ENCODE assay signal across 27 cellular contexts in genomic region chr7:26417911-26418413, GRCh38.
A peak's percentile ranks its signal among the peaks of the same experiment; 100 is the strongest.
DNase-seq lines count a peak whose midpoint lies in the region; ATAC-seq and TF ChIP-seq lines count a peak whose summit lies in the region.
"Had no signal": no experiment of that assay in that cellular context is flagged by ENCODE, and none has a peak within 500 bp of the region (broad histone marks: within the 10 kb centered on the region; RNA-seq: fewer than 3 reads in every experiment).

No MANE protein-coding gene starts in this region.

- DNase-seq in CMK (ENCODE audit: low read depth) (peak; percentile 55), PC-9 (no peak), fibroblast of pulmonary artery (ENCODE audit: low read depth) (peak; percentile 3), nephron progenitor cell (no peak), NCI-H1048 (lab: John Stamatoyannopoulos, UW) (no peak), left lobe of liver (ENCODE audit: low spot score) (no peak), amygdala (lab: John Stamatoyannopoulos, UW) (no peak)
- DNase-seq: activated CD4-positive, alpha-beta T cell treated with anti-CD3 and anti-CD28 coated beads, Interleukin-2, amount 10 ng/mL, durations not matched to agents 7 days and 5 days; effector CD4-positive, alpha-beta T cell; H9; Karpas-422; naive thymus-derived CD4-positive, alpha-beta T cell; NCI-H1092 treated with DMSO at 0.1 percent for 48 hours; NCI-H2029; NCI-H345; stimulated activated CD4-positive, alpha-beta T cell treated with anti-CD3 and anti-CD28 coated beads, Interleukin-1b, Interleukin-23, amount 100 ng/mL, for 48 hours; T-helper 1 cell had no signal

- intact Hi-C loops in PC-9 (cut with micrococcal nuclease; ENCODE audit: unreplicated experiment), result no loop called here

- H3K36me3 ChIP-seq in PC-9 (ENCODE audit: low read depth), result no peaks in the 10 kb centered on the region
- H3K36me3 ChIP-seq: BLaER1 treated with 17β-estradiol and CSF1 and Interleukin-3, amounts not matched to agents 10 nM and 100 nM; SJSA1 had no signal

- POLR2A ChIA-PET in PC-9 (lab: Charles Lee; ENCODE audit: unreplicated experiment), result no interaction called here

- H3K4me1 Mint-ChIP-seq in nephron progenitor cell, result peaks cover 56% of the 10 kb centered on the region
- H3K4me1 Mint-ChIP-seq: activated CD4-positive, alpha-beta T cell treated with anti-CD3 and anti-CD28 coated beads, Interleukin-2, amount 10 ng/mL, durations not matched to agents 7 days and 5 days; activated T-helper 17 cell treated with anti-CD3 and anti-CD28 coated beads, Interleukin-2, amount 50 U/mL, for 72 hours; naive thymus-derived CD4-positive, alpha-beta T cell; stimulated activated effector memory CD8-positive, alpha-beta T cell treated with anti-CD3 and anti-CD28 coated beads, Interleukin-12 subunit alpha, Interleukin-12 subunit beta, amount 100 ng/mL, for 72 hours had no signal

- ATAC-seq in left lobe of liver (no peak), GM21619 (IDR thresholded peaks at IDR 0.05; ENCODE audit: unreplicated experiment) (no peak)
- ATAC-seq: activated naive CD4-positive, alpha-beta T cell treated with anti-CD3 and anti-CD28 coated beads, Interleukin-2, amount 50 U/mL, for 72 hours; activated T-helper 17 cell treated with anti-CD3 and anti-CD28 coated beads, Interleukin-2, amount 50 U/mL, for 72 hours; esophagus mucosa; naive thymus-derived CD4-positive, alpha-beta T cell; stimulated activated effector memory CD8-positive, alpha-beta T cell treated with anti-CD3 and anti-CD28 coated beads, Interleukin-12 subunit alpha, Interleukin-12 subunit beta, amount 100 ng/mL, for 72 hours had no signal

- H3K36me3 Mint-ChIP-seq in nephron progenitor cell (ENCODE audit: low read depth), result peaks cover 5% of the 10 kb centered on the region
- H3K36me3 Mint-ChIP-seq: activated naive CD4-positive, alpha-beta T cell treated with anti-CD3 and anti-CD28 coated beads, Interleukin-2, amount 50 U/mL, for 72 hours; memory B cell; naive thymus-derived CD4-positive, alpha-beta T cell; stimulated activated effector memory CD8-positive, alpha-beta T cell treated with anti-CD3 and anti-CD28 coated beads, Interleukin-12 subunit alpha, Interleukin-12 subunit beta, amount 100 ng/mL, for 72 hours had no signal

- H3K27me3 Mint-ChIP-seq in nephron progenitor cell (ENCODE audit: low read depth, poor library complexity), result no peaks in the 10 kb centered on the region

- H3K9me2 ChIP-seq in PC-9 (ENCODE audit: insufficient read depth), result no peaks in the 10 kb centered on the region

- H3K9me3 ChIP-seq in PC-9 (ENCODE audit: insufficient read depth, low read depth), result 0 out of 2 replicates have a peak, but pooled peaks cover 4% of the 10 kb centered on the region
- H3K9me3 ChIP-seq: BLaER1 treated with 17β-estradiol and CSF1 and Interleukin-3, amounts not matched to agents 10 nM and 100 nM; SJSA1 had no signal

- H3K27me3 ChIP-seq in PC-9 (ENCODE audit: insufficient read depth, low read depth), result no peaks in the 10 kb centered on the region
- H3K27me3 ChIP-seq: BLaER1 treated with 17β-estradiol and CSF1 and Interleukin-3, amounts not matched to agents 10 nM and 100 nM had no signal

- 0 out of 2 replicates have a peak overlapping the region, but pooled peaks have one; percentile 2 for H3K4me2 ChIP-seq in PC-9
- H3K4me2 ChIP-seq: BLaER1 treated with 17β-estradiol and CSF1 and Interleukin-3, amounts not matched to agents 10 nM and 100 nM had no signal

- no TSS peak for BruUV-seq in PC-9 (replicated peaks; lab: Mats Ljungman, UMichigan)

- no peak overlapping the region for H3K27ac ChIP-seq in PC-9
- H3K27ac ChIP-seq: BLaER1 treated with 17β-estradiol and CSF1 and Interleukin-3, amounts not matched to agents 10 nM and 100 nM; parathyroid adenoma; SJSA1; VCaP had no signal

- no peak overlapping the region for H3K4me3 ChIP-seq in PC-9
- H3K4me3 ChIP-seq in fibroblast of pulmonary artery (replicated peaks; ENCODE audit: low read depth, low read length), result no peak overlapping the region
- H3K4me3 ChIP-seq: BLaER1 treated with 17β-estradiol and CSF1 and Interleukin-3, amounts not matched to agents 10 nM and 100 nM; SJSA1 had no signal

- peaks cover 13% of the 10 kb centered on the region for H3K4me1 ChIP-seq in PC-9 (replicated peaks; ENCODE audit: insufficient read depth)
- H3K4me1 ChIP-seq: parathyroid adenoma, SJSA1 had no signal

- CTCF ChIA-PET in PC-9 (lab: Charles Lee), result no interaction called here

- H4K20me1 ChIP-seq in PC-9 (ENCODE audit: insufficient read depth), result no peaks in the 10 kb centered on the region
- H4K20me1 ChIP-seq: BLaER1 treated with 17β-estradiol and CSF1 and Interleukin-3, amounts not matched to agents 10 nM and 100 nM had no signal

- H3F3A ChIP-seq in PC-9 (ENCODE audit: insufficient read depth, low read depth), result peaks cover 4% of the 10 kb centered on the region; the same call in 1 of the 2 replicates

- TF ChIP-seq CTCF in PC-9 (conservative IDR thresholded peaks at IDR 0.05), result no peak
- no peak for TF ChIP-seq CTCF in fibroblast of pulmonary artery (IDR thresholded peaks at IDR 0.05; ENCODE audit: low read length, missing control alignments)
- no peak for TF ChIP-seq CTCF in nephron progenitor cell (IDR thresholded peaks at IDR 0.05)

- 0 out of 2 replicates have a peak overlapping the region, but pooled peaks have one; percentile 11 for H2AFZ ChIP-seq in PC-9
- H2AFZ ChIP-seq: parathyroid adenoma had no signal

- H3K9me3 Mint-ChIP-seq in nephron progenitor cell, result no peaks in the 10 kb centered on the region
- H3K9me3 Mint-ChIP-seq: activated CD4-positive, alpha-beta T cell treated with anti-CD3 and anti-CD28 coated beads, Interleukin-2, amount 10 ng/mL, durations not matched to agents 7 days and 5 days; activated naive CD4-positive, alpha-beta T cell treated with anti-CD3 and anti-CD28 coated beads, Interleukin-2, amount 50 U/mL, for 72 hours; activated T-helper 17 cell treated with anti-CD3 and anti-CD28 coated beads, Interleukin-2, amount 50 U/mL, for 72 hours; H9; memory B cell; naive thymus-derived CD4-positive, alpha-beta T cell; stimulated activated effector memory CD8-positive, alpha-beta T cell treated with anti-CD3 and anti-CD28 coated beads, Interleukin-12 subunit alpha, Interleukin-12 subunit beta, amount 100 ng/mL, for 72 hours had no signal

- peak overlapping the region; percentile 46 for H3K27ac Mint-ChIP-seq in nephron progenitor cell
- H3K27ac Mint-ChIP-seq: activated CD4-positive, alpha-beta T cell treated with anti-CD3 and anti-CD28 coated beads, Interleukin-2, amount 10 ng/mL, durations not matched to agents 7 days and 5 days; activated naive CD4-positive, alpha-beta T cell treated with anti-CD3 and anti-CD28 coated beads, Interleukin-2, amount 50 U/mL, for 72 hours; activated T-helper 17 cell treated with anti-CD3 and anti-CD28 coated beads, Interleukin-2, amount 50 U/mL, for 72 hours; memory B cell; naive thymus-derived CD4-positive, alpha-beta T cell; stimulated activated effector memory CD8-positive, alpha-beta T cell treated with anti-CD3 and anti-CD28 coated beads, Interleukin-12 subunit alpha, Interleukin-12 subunit beta, amount 100 ng/mL, for 72 hours had no signal

- peak overlapping the region; percentile 1 for H3K4me3 Mint-ChIP-seq in nephron progenitor cell
- H3K4me3 Mint-ChIP-seq: activated CD4-positive, alpha-beta T cell treated with anti-CD3 and anti-CD28 coated beads, Interleukin-2, amount 10 ng/mL, durations not matched to agents 7 days and 5 days; activated T-helper 17 cell treated with anti-CD3 and anti-CD28 coated beads, Interleukin-2, amount 50 U/mL, for 72 hours; H9; memory B cell; naive thymus-derived CD4-positive, alpha-beta T cell; stimulated activated effector memory CD8-positive, alpha-beta T cell treated with anti-CD3 and anti-CD28 coated beads, Interleukin-12 subunit alpha, Interleukin-12 subunit beta, amount 100 ng/mL, for 72 hours had no signal

- no peaks in the 10 kb centered on the region for H3K79me2 ChIP-seq in PC-9 (ENCODE audit: low read depth)
- H3K79me2 ChIP-seq: parathyroid adenoma had no signal

Comparison
In these comparisons a context has a peak if more than half of its experiments do, and no peak if none do; other contexts are left out.
1. DNase-seq: peak in CMK (single experiment) and fibroblast of pulmonary artery (single experiment); none in PC-9 (0 of 2), nephron progenitor cell (single experiment), NCI-H1048 (single experiment), left lobe of liver (single experiment) and amygdala (0 of 56).